ENCODE assay signal across 20 cellular contexts in genomic region chr9:134959971-134960310, GRCh38. TPM values are rescaled to one million over a fixed set of nuclear protein-coding genes. Genes with fewer than 3 reads are reported as not detected.
"Had no signal": no experiment of that assay in that cellular context is flagged by ENCODE, and none has a peak within 500 bp of the region (broad histone marks: within the 10 kb centered on the region; RNA-seq: fewer than 3 reads in every experiment).

No MANE protein-coding gene starts in this region.

- H3K4me1 Mint-ChIP-seq: activated naive CD8-positive, alpha-beta T cell treated with anti-CD3 and anti-CD28 coated beads, Interleukin-2, amount 50 U/mL, for 24 hours; stimulated activated naive B cell treated with anti-CD40 and anti-IgM and Interleukin-4, amounts not matched to agents 10 μg/mL and 1 μg/mL and 100 μg/mL, for 72 hours; T-cell had no signal

- H3K27me3 Mint-ChIP-seq: activated naive CD8-positive, alpha-beta T cell treated with anti-CD3 and anti-CD28 coated beads, Interleukin-2, amount 50 U/mL, for 24 hours had no signal

- H3K27ac Mint-ChIP-seq: activated naive CD4-positive, alpha-beta T cell treated with anti-CD3 and anti-CD28 coated beads for 36 hours; activated naive CD8-positive, alpha-beta T cell treated with anti-CD3 and anti-CD28 coated beads, Interleukin-2, amount 50 U/mL, for 24 hours; brain; neural progenitor cell; stimulated activated naive B cell treated with anti-CD40 and anti-IgM and Interleukin-4, amounts not matched to agents 10 μg/mL and 1 μg/mL and 100 μg/mL, for 72 hours; T-cell had no signal

- DNase-seq: activated CD4-positive, alpha-beta T cell treated with anti-CD3 and anti-CD28 coated beads for 1 hour; activated naive CD4-positive, alpha-beta T cell treated with anti-CD3 and anti-CD28 coated beads for 36 hours; activated naive CD8-positive, alpha-beta T cell treated with anti-CD3 and anti-CD28 coated beads, Interleukin-2, amount 50 U/mL, for 24 hours; activated T-cell treated with anti-CD3 and anti-CD28 coated beads for 4 hours; anterior cingulate cortex; central memory CD4-positive, alpha-beta T cell; erythroblast; midbrain; stimulated activated naive B cell treated with anti-CD40 and anti-IgM and Interleukin-4, amounts not matched to agents 10 μg/mL and 1 μg/mL and 100 μg/mL, for 72 hours; T-cell; T-helper 9 cell; thyroid gland; uterus had no signal

- ATAC-seq: activated naive CD8-positive, alpha-beta T cell treated with anti-CD3 and anti-CD28 coated beads, Interleukin-2, amount 50 U/mL, for 24 hours; pancreas; SK-N-SH treated with all-trans-retinoic acid at 6 μM for 48 hours; stimulated activated naive B cell treated with anti-CD40 and anti-IgM and Interleukin-4, amounts not matched to agents 10 μg/mL and 1 μg/mL and 100 μg/mL, for 72 hours; T-cell had no signal

- H3K4me3 Mint-ChIP-seq: activated naive CD4-positive, alpha-beta T cell treated with anti-CD3 and anti-CD28 coated beads for 36 hours; activated naive CD8-positive, alpha-beta T cell treated with anti-CD3 and anti-CD28 coated beads, Interleukin-2, amount 50 U/mL, for 24 hours; brain; neural progenitor cell; stimulated activated naive B cell treated with anti-CD40 and anti-IgM and Interleukin-4, amounts not matched to agents 10 μg/mL and 1 μg/mL and 100 μg/mL, for 72 hours; T-cell had no signal

- H3K9me3 Mint-ChIP-seq: activated naive CD4-positive, alpha-beta T cell treated with anti-CD3 and anti-CD28 coated beads for 36 hours; activated naive CD8-positive, alpha-beta T cell treated with anti-CD3 and anti-CD28 coated beads, Interleukin-2, amount 50 U/mL, for 24 hours; neural progenitor cell; T-cell had no signal

- H3K36me3 Mint-ChIP-seq: brain; neural progenitor cell; stimulated activated naive B cell treated with anti-CD40 and anti-IgM and Interleukin-4, amounts not matched to agents 10 μg/mL and 1 μg/mL and 100 μg/mL, for 72 hours; T-cell had no signal

RNA-seq across cellular contexts. Expression of gene FCN1, which starts 42.2 kb away (rescaled TPM):
- total RNA-seq: activated CD8-positive, alpha-beta memory T cell treated with anti-CD3 and anti-CD28 coated beads for 36 hours; activated naive CD4-positive, alpha-beta T cell treated with anti-CD3 and anti-CD28 coated beads for 36 hours; lung microvascular endothelial cell; myocyte had no signal
